In genomic region chr17:6639651-6640535, GRCh38 we compare ENCODE assay signal across 8 cellular contexts. TPM values are rescaled to one million over a fixed set of nuclear protein-coding genes. Genes with fewer than 3 reads are reported as not detected.
DNase-seq lines count a peak whose midpoint lies in the region; ATAC-seq, FAIRE-seq and TF ChIP-seq lines count a peak whose summit lies in the region.

No MANE protein-coding gene starts in this region.

- peaks cover 74% of the 10 kb centered on the region for H4K20me1 ChIP-seq in astrocyte (ENCODE audit: insufficient read depth, low read length)

- H3K9ac ChIP-seq in astrocyte (ENCODE audit: low read length), result peak overlapping the region; percentile 81

- H2AFZ ChIP-seq in astrocyte (ENCODE audit: low read depth, low read length), result peak overlapping the region; percentile 74

- peak overlapping the region; percentile 76 for H3K27ac ChIP-seq in astrocyte (ENCODE audit: low read depth, low read length)

- no peaks in the 10 kb centered on the region for H3K9me3 Mint-ChIP-seq in astrocyte (ENCODE audit: unreplicated experiment)

- H3K4me1 ChIP-seq in astrocyte (ENCODE audit: insufficient read depth, low read length), result peaks cover 28% of the 10 kb centered on the region

- no peaks in the 10 kb centered on the region for H3K27me3 Mint-ChIP-seq in astrocyte (ENCODE audit: low read depth, unreplicated experiment)

- H3K27me3 ChIP-seq in astrocyte (ENCODE audit: insufficient read depth, low read length), result no peaks in the 10 kb centered on the region

- peaks cover 12% of the 10 kb centered on the region for H3K36me3 ChIP-seq in astrocyte (ENCODE audit: insufficient read depth, low read length)

- DNase-seq in CD1c-positive myeloid dendritic cell (ENCODE audit: extremely low spot score) (peak; percentile 59), NCI-H69 (lab: John Stamatoyannopoulos, UW) (peak; percentile 49), astrocyte (ENCODE audit: low read depth) (peak; percentile 46), skeletal muscle cell (ENCODE audit: low read depth) (no peak), NCI-H510A (lab: John Stamatoyannopoulos, UW) (no peak)

- no peak for FAIRE-seq in astrocyte (lab: Jason Lieb, UNC)

- peak; percentile 16 for ATAC-seq in GM21529 (IDR thresholded peaks at IDR 0.05; ENCODE audit: unreplicated experiment)
- no peak for ATAC-seq in GM19324 (IDR thresholded peaks at IDR 0.05; ENCODE audit: low FRiP score, unreplicated experiment)

- peak overlapping the region; percentile 97 for H3K4me3 Mint-ChIP-seq in astrocyte (ENCODE audit: unreplicated experiment)

- no peaks in the 10 kb centered on the region for H3K9me3 ChIP-seq in astrocyte (ENCODE audit: insufficient read depth, low read depth, low read length)

- H3K27ac Mint-ChIP-seq in astrocyte (ENCODE audit: unreplicated experiment), result peak overlapping the region; percentile 85

- peak overlapping the region; percentile 78 for H3K4me3 ChIP-seq in astrocyte (ENCODE audit: insufficient read depth, low read depth, low read length)
- peak overlapping the region; percentile 85 for H3K4me3 ChIP-seq in iPS-11a (ENCODE audit: low read depth, low read length)
- peak overlapping the region; percentile 96 for H3K4me3 ChIP-seq in skeletal muscle cell (ENCODE audit: low read depth, low read length)

- peak overlapping the region; percentile 96 for H3K4me2 ChIP-seq in astrocyte (ENCODE audit: low read length)

- H3K79me2 ChIP-seq in astrocyte (ENCODE audit: insufficient read depth, low read length), result peaks cover 53% of the 10 kb centered on the region

- H3K36me3 Mint-ChIP-seq in astrocyte (ENCODE audit: low read depth, unreplicated experiment), result peaks cover 9% of the 10 kb centered on the region

- H3K4me1 Mint-ChIP-seq in astrocyte (ENCODE audit: low read depth, unreplicated experiment), result peaks cover 24% of the 10 kb centered on the region

- TF ChIP-seq CTCF in astrocyte (IDR thresholded peaks at IDR 0.05; ENCODE audit: insufficient read depth, low read depth, low read length), result no peak

RNA-seq across cellular contexts. Expression of gene KIAA0753, which starts 0.6 kb away (rescaled TPM):
- 23.3 and 25.4 TPM in 2 replicates for total RNA-seq in astrocyte

RNA-seq across cellular contexts. Expression of gene TXNDC17, which starts 1.0 kb away (rescaled TPM):
- 141 and 158 TPM in 2 replicates for total RNA-seq in astrocyte

RNA-seq across cellular contexts. Expression of gene MED31, which starts 11.5 kb away (rescaled TPM):
- 21.0 and 22.8 TPM in 2 replicates for total RNA-seq in astrocyte

RNA-seq across cellular contexts. Expression of gene C17orf100, which starts 11.7 kb away (rescaled TPM):
- 3.1 and 4.1 TPM in 2 replicates for total RNA-seq in astrocyte

Comparison
In these comparisons a context has a peak if more than half of its experiments do, and no peak if none do; other contexts are left out.
1. DNase-seq: peak in CD1c-positive myeloid dendritic cell (single experiment), NCI-H69 (single experiment) and astrocyte (single experiment); none in skeletal muscle cell (single experiment) and NCI-H510A (single experiment).
2. Peak in every context shown above with its lines, with median percentiles within 50 percentile points of each other: H3K4me3 ChIP-seq.